Comparison of ENCODE assay signal across 1 cellular context in genomic region chr1:36187800-36188593, GRCh38.
TF ChIP-seq lines count a peak whose summit lies in the region.

No MANE protein-coding gene starts in this region.

TF ChIP-seq in HepG2, 621 proteins besides CTCF, POLR2A, EP300 and RAD21 (continued from another document and continues in another):
- TF ChIP-seq HNF4G (IDR thresholded peaks at IDR 0.05; ENCODE audit: borderline replicate concordance, low read depth, low read length) (no peak), HNF4G (CRISPR knock-in tag; IDR thresholded peaks at IDR 0.05; ENCODE audit: borderline replicate concordance, low read depth) (no peak), CREB3 (CRISPR knock-in tag; IDR thresholded peaks at IDR 0.05) (no peak), HMGA1 (CRISPR knock-in tag; conservative IDR thresholded peaks at IDR 0.05) (no peak), KIAA2018 (CRISPR knock-in tag; IDR thresholded peaks at IDR 0.05; ENCODE audit: borderline replicate concordance) (no peak), GZF1 (CRISPR knock-in tag; IDR thresholded peaks at IDR 0.05) (no peak), USF2 (IDR thresholded peaks at IDR 0.05; ENCODE audit: low read depth, low read length) (no peak; the same call in 1 of the 2 replicates), USF2 (CRISPR knock-in tag; IDR thresholded peaks at IDR 0.05; ENCODE audit: borderline replicate concordance) (no peak), SOX5 (CRISPR knock-in tag; IDR thresholded peaks at IDR 0.05; ENCODE audit: borderline replicate concordance) (0 out of 2 replicates have a peak, but pooled peaks have one; percentile 27), ZBTB20 (CRISPR knock-in tag; IDR thresholded peaks at IDR 0.05; ENCODE audit: borderline replicate concordance, low read depth) (0 out of 2 replicates have a peak, but pooled peaks have one; percentile 16), PRPF4 (IDR thresholded peaks at IDR 0.05; ENCODE audit: low read depth, low read length, poor library complexity, severe bottlenecking) (no peak), ZNF501 (CRISPR knock-in tag; IDR thresholded peaks at IDR 0.05) (no peak), ADNP (CRISPR knock-in tag; IDR thresholded peaks at IDR 0.05) (no peak), GRHL1 (CRISPR knock-in tag; conservative IDR thresholded peaks at IDR 0.05) (no peak), HIVEP1 (CRISPR knock-in tag; IDR thresholded peaks at IDR 0.05) (peak; percentile 71; the same call in 1 of the 2 replicates), ATRX (CRISPR knock-in tag; IDR thresholded peaks at IDR 0.05; ENCODE audit: borderline replicate concordance) (no peak), ZFP91 (CRISPR knock-in tag; IDR thresholded peaks at IDR 0.05; ENCODE audit: borderline replicate concordance) (peak; percentile 77; the same call in 1 of the 2 replicates), ZC3H4 (CRISPR knock-in tag; IDR thresholded peaks at IDR 0.05; ENCODE audit: borderline replicate concordance) (no peak), SMAD1 (CRISPR knock-in tag; IDR thresholded peaks at IDR 0.05; ENCODE audit: borderline replicate concordance, low read depth) (no peak), ZNF773 (CRISPR knock-in tag; IDR thresholded peaks at IDR 0.05; ENCODE audit: borderline replicate concordance) (no peak), ARID2 (CRISPR knock-in tag; IDR thresholded peaks at IDR 0.05; ENCODE audit: borderline replicate concordance) (no peak), ZNF891 (CRISPR knock-in tag; IDR thresholded peaks at IDR 0.05) (no peak), ZNF605 (CRISPR knock-in tag; IDR thresholded peaks at IDR 0.05) (peak; percentile 14; the same call in 1 of the 2 replicates), ZBED4 (CRISPR knock-in tag; IDR thresholded peaks at IDR 0.05; ENCODE audit: borderline replicate concordance) (0 out of 2 replicates have a peak, but pooled peaks have one; percentile 27), KMT2B (CRISPR knock-in tag; IDR thresholded peaks at IDR 0.05) (no peak), LRRFIP1 (CRISPR knock-in tag; conservative IDR thresholded peaks at IDR 0.05) (no peak), ZIK1 (CRISPR knock-in tag; IDR thresholded peaks at IDR 0.05; ENCODE audit: borderline replicate concordance, low read depth) (no peak), TP53 (CRISPR knock-in tag; conservative IDR thresholded peaks at IDR 0.05) (no peak), ZNF264 (CRISPR knock-in tag; IDR thresholded peaks at IDR 0.05) (no peak), ZNF281 (CRISPR knock-in tag; IDR thresholded peaks at IDR 0.05; ENCODE audit: borderline replicate concordance) (peak; percentile 49; the same call in 1 of the 2 replicates)
